ENCODE assay signal across 8 cellular contexts in genomic region chr3:120742198-120743080, GRCh38. TPM values are rescaled to one million over a fixed set of nuclear protein-coding genes. Genes with fewer than 3 reads are reported as not detected.
A peak's percentile ranks its signal among the peaks of the same experiment; 100 is the strongest.
DNase-seq lines count a peak whose midpoint lies in the region; ATAC-seq, FAIRE-seq and TF ChIP-seq lines count a peak whose summit lies in the region.

TSS of gene GTF2E1 (plus strand) at chr3:120742744. CDS start at chr3:120750553, 7,809 bp downstream.
TSS of gene RABL3 (minus strand) at chr3:120742516. CDS start at chr3:120742507, 9 bp downstream.

- no peaks in the 10 kb centered on the region for H3K27me3 Mint-ChIP-seq in chondrocyte (ENCODE audit: low read depth)

- H3K36me3 Mint-ChIP-seq in chondrocyte (ENCODE audit: low read depth) = peaks cover 2% of the 10 kb centered on the region

- peaks cover 24% of the 10 kb centered on the region for H3K4me1 Mint-ChIP-seq in chondrocyte (ENCODE audit: low read depth)

- peaks cover 0 to 6% of the 10 kb centered on the region in 2 donors for H3K4me1 ChIP-seq in kidney (ENCODE audit: control insufficient read depth in 1 of 2, insufficient read depth in 1 of 2, low read depth in 1 of 2, low read length in 2 of 2)

- H3K27ac Mint-ChIP-seq in chondrocyte (ENCODE audit: unreplicated experiment) = peak within 1 kb of the TSS; percentile 99

- DNase-seq in AML-193 (lab: John Stamatoyannopoulos, UW) (peak; percentile 100), NCI-H510A treated with DMSO at 0.1 percent for 48 hours (lab: John Stamatoyannopoulos, UW) (peak; percentile 92), chondrocyte (ENCODE audit: low spot score) (peak; percentile 97), kidney (peak; percentile 97)
- DNase-seq in activated CD4-positive, alpha-beta T cell treated with anti-CD3 and anti-CD28 coated beads for 24 hours (ENCODE audit: low read depth in 2 of 2) = peak; percentile 87 to 91
- DNase-seq in stimulated activated CD4-positive, alpha-beta T cell treated with anti-CD3 and anti-CD28 coated beads, Interleukin-15, amount 100 ng/mL, for 24 hours = peak; percentile 95

- peak; percentile 9 for TF ChIP-seq CTCF in chondrocyte (IDR thresholded peaks at IDR 0.05)
- TF ChIP-seq CTCF in kidney (IDR thresholded peaks at IDR 0.05; ENCODE audit: borderline replicate concordance, extremely low read depth, insufficient read depth) = no peak

- peak within 1 kb of the TSS; percentile 97 for H3K27ac ChIP-seq in kidney (ENCODE audit: low read depth in 2 of 2, low read length in 2 of 2)

- H3K9me3 ChIP-seq in kidney (ENCODE audit: control insufficient read depth in 1 of 2, low read length in 2 of 2) = no peaks in the 10 kb centered on the region

- peak; percentile 99 for ATAC-seq in HG03439 (IDR thresholded peaks at IDR 0.05; ENCODE audit: unreplicated experiment)

- TF ChIP-seq POLR2A in GM19193 (IDR thresholded peaks at IDR 0.05; ENCODE audit: extremely low read depth, insufficient read depth, insufficient read length) = peak; percentile 88

- intact Hi-C loops in kidney (cut with DNase I) = no loop called here

- peak; percentile 98 for FAIRE-seq in kidney (lab: Jason Lieb, UNC)

- peak within 1 kb of the TSS; percentile 93 for H3K4me3 Mint-ChIP-seq in chondrocyte (ENCODE audit: unreplicated experiment)

- H3K9ac ChIP-seq in kidney (ENCODE audit: low read length in 2 of 2) = peak within 1 kb of the TSS; percentile 84 to 87

- peaks cover 2% of the 10 kb centered on the region for H3K9me3 Mint-ChIP-seq in chondrocyte (ENCODE audit: low read depth)

- H3K36me3 ChIP-seq in kidney (ENCODE audit: control insufficient read depth in 1 of 2, insufficient read depth in 2 of 2, low read length in 2 of 2) = no peaks in the 10 kb centered on the region

- H3K4me3 ChIP-seq in kidney (ENCODE audit: low read length in 2 of 2) = peak within 1 kb of the TSS; percentile 88 to 96

RNA-seq across cellular contexts. Expression of gene GTF2E1, which starts in this region (rescaled TPM):
- total RNA-seq in chondrocyte (18.0 to 22.2 TPM (median 22.2 TPM) in 3 replicates), kidney (19.4 TPM)
- 5.4 TPM for polyA plus RNA-seq in kidney (ENCODE audit: insufficient read depth, low read depth, low replicate concordance)

RNA-seq across cellular contexts. Expression of gene RABL3, which starts in this region (rescaled TPM):
- total RNA-seq in chondrocyte (17.0 to 22.5 TPM (median 17.1 TPM) in 3 replicates), kidney (30.1 TPM)
- polyA plus RNA-seq in kidney (ENCODE audit: insufficient read depth, low read depth, low replicate concordance) = 16.9 TPM

Comparison
In these comparisons a context has a peak if more than half of its experiments do, and no peak if none do; other contexts are left out.
1. Peak in every context shown above with its lines: DNase-seq, ATAC-seq, H3K4me3 ChIP-seq and H3K27ac ChIP-seq.